28 cellular contexts compared by ENCODE assay signal in the genomic region with DNA sequence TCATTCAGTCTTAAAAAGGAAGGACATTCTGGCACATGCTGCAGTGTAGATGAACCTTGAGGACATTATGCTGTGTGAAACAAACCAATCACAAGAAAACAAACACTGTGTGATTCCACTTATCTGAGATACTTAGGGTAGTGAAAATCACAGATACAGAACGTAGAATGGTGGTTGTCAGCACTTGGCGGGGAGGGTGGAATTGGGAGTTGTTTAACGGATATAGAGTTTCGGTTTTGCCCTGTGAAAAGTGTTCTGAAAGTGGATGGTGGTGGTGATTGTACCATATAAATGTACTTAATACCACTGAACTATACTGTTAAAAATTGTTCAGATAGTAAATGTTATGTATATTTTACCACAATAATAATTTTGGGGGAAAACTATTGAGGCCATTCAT.
"Had no signal": no experiment of that assay in that cellular context is flagged by ENCODE, and none has a peak within 500 bp of the region (broad histone marks: within the 10 kb centered on the region; RNA-seq: fewer than 3 reads in every experiment).

No MANE protein-coding gene starts in this region.

- DNase-seq: naive thymus-derived CD8-positive, alpha-beta T cell; occipital lobe; ovary; posterior cingulate gyrus; psoas muscle; right cardiac atrium; right lobe of liver; sigmoid colon; small intestine; stimulated activated CD4-positive, alpha-beta T cell treated with anti-CD3 and anti-CD28 coated beads, Interleukin-15, amount 100 ng/mL, for 24 hours; stimulated activated CD4-positive, alpha-beta T cell treated with anti-CD3 and anti-CD28 coated beads, Interleukin-2, amount 100 ng/mL, for 24 hours; stimulated activated CD4-positive, alpha-beta T cell treated with anti-CD3 and anti-CD28 coated beads, Interleukin-2, amount 100 ng/mL, for 48 hours; stimulated activated CD4-positive, alpha-beta T cell treated with anti-CD3 and anti-CD28 coated beads, Interleukin-4, amount 100 ng/mL, for 24 hours; stimulated activated naive B cell treated with anti-CD40 and anti-IgM and Interleukin-4, amounts not matched to agents 10 μg/mL and 1 μg/mL and 100 μg/mL, for 72 hours; stimulated activated naive CD4-positive, alpha-beta T cell treated with Interleukin-2 at 50 U/mL for 16 hours; stomach; thyroid gland; trophoblast cell; upper lobe of left lung; uterus had no signal

- H3K27me3 ChIP-seq: neural progenitor cell, ovary, right lobe of liver, sigmoid colon, stomach, thyroid gland, tibial nerve, upper lobe of left lung, uterus had no signal

- H3K4me1 ChIP-seq: neural progenitor cell, parathyroid adenoma, right lobe of liver, sigmoid colon, stomach, thyroid gland, tibial nerve, upper lobe of left lung, uterus had no signal

- H3K36me3 ChIP-seq: ovary, uterus had no signal

- H3K27me3 Mint-ChIP-seq: naive thymus-derived CD8-positive, alpha-beta T cell; natural killer cell treated with Interleukin-12 subunit alpha and Interleukin-12 subunit beta and Interleukin-15 and Interleukin-18, amount 100 ng/mL, for 72 hours; progenitor cell of endocrine pancreas; stimulated activated naive B cell treated with anti-CD40 and anti-IgM and Interleukin-4, amounts not matched to agents 10 μg/mL and 1 μg/mL and 100 μg/mL, for 72 hours; stimulated activated naive CD8-positive, alpha-beta T cell treated with anti-CD3 and anti-CD28 coated beads, Interleukin-15, Interleukin-2, amounts not matched to agents 100 ng/mL and 50 ng/mL, for 24 hours had no signal

- H3K27ac Mint-ChIP-seq: natural killer cell treated with Interleukin-12 subunit alpha and Interleukin-12 subunit beta and Interleukin-15 and Interleukin-18, amount 100 ng/mL, for 72 hours; neural progenitor cell; progenitor cell of endocrine pancreas; stimulated activated naive B cell treated with anti-CD40 and anti-IgM and Interleukin-4, amounts not matched to agents 10 μg/mL and 1 μg/mL and 100 μg/mL, for 72 hours; stimulated activated naive CD8-positive, alpha-beta T cell treated with anti-CD3 and anti-CD28 coated beads, Interleukin-15, Interleukin-2, amounts not matched to agents 100 ng/mL and 50 ng/mL, for 24 hours had no signal

- H3K9me3 ChIP-seq: ovary, psoas muscle, right lobe of liver, sigmoid colon, stomach, thoracic aorta, thyroid gland, tibial nerve, upper lobe of left lung, uterus had no signal

- H3K4me3 Mint-ChIP-seq: naive thymus-derived CD8-positive, alpha-beta T cell; natural killer cell treated with Interleukin-12 subunit alpha and Interleukin-12 subunit beta and Interleukin-15 and Interleukin-18, amount 100 ng/mL, for 72 hours; neural progenitor cell; stimulated activated effector memory CD8-positive, alpha-beta T cell treated with anti-CD3 and anti-CD28 coated beads, Interleukin-12 subunit alpha, Interleukin-12 subunit beta, amount 100 ng/mL, for 72 hours; stimulated activated naive B cell treated with anti-CD40 and anti-IgM and Interleukin-4, amounts not matched to agents 10 μg/mL and 1 μg/mL and 100 μg/mL, for 72 hours; stimulated activated naive CD8-positive, alpha-beta T cell treated with anti-CD3 and anti-CD28 coated beads, Interleukin-15, Interleukin-2, amounts not matched to agents 100 ng/mL and 50 ng/mL, for 24 hours had no signal

- H3K27ac ChIP-seq: neural progenitor cell, ovary, parathyroid adenoma, psoas muscle, right lobe of liver, sigmoid colon, stomach, thoracic aorta, thyroid gland, tibial nerve, upper lobe of left lung, uterus had no signal

- H3K9me3 Mint-ChIP-seq: naive thymus-derived CD8-positive, alpha-beta T cell; natural killer cell treated with Interleukin-12 subunit alpha and Interleukin-12 subunit beta and Interleukin-15 and Interleukin-18, amount 100 ng/mL, for 72 hours; neural progenitor cell; stimulated activated effector memory CD8-positive, alpha-beta T cell treated with anti-CD3 and anti-CD28 coated beads, Interleukin-12 subunit alpha, Interleukin-12 subunit beta, amount 100 ng/mL, for 72 hours; stimulated activated naive B cell treated with anti-CD40 and anti-IgM and Interleukin-4, amounts not matched to agents 10 μg/mL and 1 μg/mL and 100 μg/mL, for 72 hours; stimulated activated naive CD8-positive, alpha-beta T cell treated with anti-CD3 and anti-CD28 coated beads, Interleukin-15, Interleukin-2, amounts not matched to agents 100 ng/mL and 50 ng/mL, for 24 hours had no signal

- H2AFZ ChIP-seq: neural progenitor cell, parathyroid adenoma had no signal

- H3K79me2 ChIP-seq: parathyroid adenoma had no signal

- H3K4me3 ChIP-seq: neural progenitor cell, ovary, psoas muscle, right lobe of liver, sigmoid colon, stomach, thoracic aorta, thyroid gland, tibial nerve, upper lobe of left lung, uterus had no signal

- H3K4me1 Mint-ChIP-seq: neural progenitor cell; stimulated activated effector memory CD8-positive, alpha-beta T cell treated with anti-CD3 and anti-CD28 coated beads, Interleukin-12 subunit alpha, Interleukin-12 subunit beta, amount 100 ng/mL, for 72 hours had no signal

- H3K4me2 ChIP-seq: neural progenitor cell had no signal

- H3K9ac ChIP-seq: neural progenitor cell, parathyroid adenoma had no signal
